Comparison of ENCODE assay signal across 10 cellular contexts in genomic region chrX:86133761-86134160, GRCh38. TPM values are rescaled to one million over a fixed set of nuclear protein-coding genes. Genes with fewer than 3 reads are reported as not detected.
DNase-seq lines count a peak whose midpoint lies in the region; ATAC-seq, FAIRE-seq and TF ChIP-seq lines count a peak whose summit lies in the region.
"Had no signal": no experiment of that assay in that cellular context is flagged by ENCODE, and none has a peak within 500 bp of the region (broad histone marks: within the 10 kb centered on the region; RNA-seq: fewer than 3 reads in every experiment).

No MANE protein-coding gene starts in this region.

- H3K4me2 ChIP-seq in astrocyte (ENCODE audit: low read length), result peak overlapping the region; percentile 36

- no peaks in the 10 kb centered on the region for H3K36me3 ChIP-seq in astrocyte (ENCODE audit: insufficient read depth, low read length)

- TF ChIP-seq POLR2A in GM18505 (IDR thresholded peaks at IDR 0.05; ENCODE audit: borderline replicate concordance, extremely low read depth, insufficient read depth, insufficient read length), result no peak

- H3K4me1 ChIP-seq in astrocyte (ENCODE audit: insufficient read depth, low read length), result no peaks in the 10 kb centered on the region
- H3K4me1 ChIP-seq: parathyroid adenoma had no signal

- no peak overlapping the region for H3K9ac ChIP-seq in astrocyte (ENCODE audit: low read length)
- H3K9ac ChIP-seq: parathyroid adenoma had no signal

- H3K4me3 ChIP-seq in astrocyte (ENCODE audit: insufficient read depth, low read depth, low read length), result no peak overlapping the region

- H3K9me3 ChIP-seq in astrocyte (ENCODE audit: insufficient read depth, low read depth, low read length), result no peaks in the 10 kb centered on the region

- H3K36me3 Mint-ChIP-seq in astrocyte (ENCODE audit: low read depth, unreplicated experiment) (no peaks in the 10 kb centered on the region), mesothelial cell of epicardium (no peaks in the 10 kb centered on the region)

- TF ChIP-seq CTCF in astrocyte (IDR thresholded peaks at IDR 0.05; ENCODE audit: insufficient read depth, low read depth, low read length) (peak; percentile 29), mesothelial cell of epicardium (IDR thresholded peaks at IDR 0.05; ENCODE audit: unreplicated experiment) (peak; percentile 72)

- H4K20me1 ChIP-seq in astrocyte (ENCODE audit: insufficient read depth, low read length), result no peaks in the 10 kb centered on the region

- no peak overlapping the region for H3K27ac ChIP-seq in astrocyte (ENCODE audit: low read depth, low read length)
- H3K27ac ChIP-seq: parathyroid adenoma had no signal

- no peaks in the 10 kb centered on the region for H3K9me3 Mint-ChIP-seq in astrocyte (ENCODE audit: unreplicated experiment)
- H3K9me3 Mint-ChIP-seq in mesothelial cell of epicardium, result no peaks in the 10 kb centered on the region

- no peak overlapping the region for H2AFZ ChIP-seq in astrocyte (ENCODE audit: low read depth, low read length)
- H2AFZ ChIP-seq: parathyroid adenoma had no signal

- H3K4me1 Mint-ChIP-seq in astrocyte (ENCODE audit: low read depth, unreplicated experiment), result peaks cover 2% of the 10 kb centered on the region
- peaks cover 1% of the 10 kb centered on the region for H3K4me1 Mint-ChIP-seq in mesothelial cell of epicardium

- POLR2A ChIA-PET in HEK293T (lab: Yijun Ruan, JAX), result no interaction called here

- H3K27me3 ChIP-seq in astrocyte (ENCODE audit: insufficient read depth, low read length), result no peaks in the 10 kb centered on the region

- FAIRE-seq in astrocyte (lab: Jason Lieb, UNC), result peak; percentile 89

- H3K4me3 Mint-ChIP-seq in astrocyte (ENCODE audit: unreplicated experiment) (no peak overlapping the region), mesothelial cell of epicardium (no peak overlapping the region)

- ATAC-seq in HG03442 (IDR thresholded peaks at IDR 0.05; ENCODE audit: unreplicated experiment) (no peak), GM18505 (IDR thresholded peaks at IDR 0.05; ENCODE audit: unreplicated experiment) (no peak)

- H3K27ac Mint-ChIP-seq in astrocyte (ENCODE audit: unreplicated experiment) (no peak overlapping the region), mesothelial cell of epicardium (no peak overlapping the region)

- no peaks in the 10 kb centered on the region for H3K27me3 Mint-ChIP-seq in astrocyte (ENCODE audit: low read depth, unreplicated experiment)
- H3K27me3 Mint-ChIP-seq in mesothelial cell of epicardium (ENCODE audit: low read depth), result peaks cover 2% of the 10 kb centered on the region

- peak; percentile 23 for DNase-seq in ELR (ENCODE audit: low read depth)
- DNase-seq in HT-29 (ENCODE audit: low spot score), result peak; percentile 4
- DNase-seq in astrocyte (ENCODE audit: low read depth), result no peak
- no peak for DNase-seq in mesothelial cell of epicardium (ENCODE audit: low spot score in 2 of 2, unreplicated experiment in 2 of 2)
- no peak for DNase-seq in GM19240 (ENCODE audit: insufficient read length, low spot score)
- no peak for DNase-seq in HEK293T (ENCODE audit: extremely low spot score)
- DNase-seq: activated CD8-positive, alpha-beta memory T cell treated with anti-CD3 and anti-CD28 coated beads, Interleukin-2, amount 50 U/mL, for 48 hours had no signal

- H3K79me2 ChIP-seq in astrocyte (ENCODE audit: insufficient read depth, low read length), result no peaks in the 10 kb centered on the region
- H3K79me2 ChIP-seq: parathyroid adenoma had no signal

- CTCF ChIA-PET in HEK293T (lab: Yijun Ruan, JAX), result interaction anchor here (0.9 kb wide), 1 partner anchor 13 kb away, joined by 4 read pairs; no protein-coding TSS in a partner anchor

TF ChIP-seq in HEK293T, 16 proteins besides CTCF, POLR2A, EP300 and RAD21:
- TF ChIP-seq SUZ12 (IDR thresholded peaks at IDR 0.05) (no peak), ZNF384 (IDR thresholded peaks at IDR 0.05) (no peak), ARNT (IDR thresholded peaks at IDR 0.05) (no peak), FOXA1 (IDR thresholded peaks at IDR 0.05) (no peak), TARDBP (IDR thresholded peaks at IDR 0.05) (no peak)

RNA-seq across cellular contexts. Expression of gene DACH2, which starts 14.5 kb away (rescaled TPM):
- total RNA-seq in HT-29 (2014; rRNA removed; shearing (Covaris generic)), result not detected in 2 replicates
- total RNA-seq in astrocyte, result 0.12 and 0.16 TPM in 2 replicates
- total RNA-seq in mesothelial cell of epicardium, result 13.7 to 16.3 TPM (median 15.8 TPM) in 3 replicates

Comparison
In these comparisons a context has a peak if more than half of its experiments do, and no peak if none do; other contexts are left out.
1. DNase-seq: peak in ELR (single experiment) and HT-29 (single experiment); none in astrocyte (single experiment), mesothelial cell of epicardium (0 of 2), GM19240 (single experiment) and HEK293T (single experiment).
2. RNA of gene DACH2, which starts 14.5 kb away (total RNA-seq): 13.7 to 16.3 TPM in mesothelial cell of epicardium; 0.12 to 0.16 TPM in astrocyte and not detected in HT-29; every median in the first group is over 10 times any median in the second.